ENCODE assay signal across 22 cellular contexts in the genomic region with DNA sequence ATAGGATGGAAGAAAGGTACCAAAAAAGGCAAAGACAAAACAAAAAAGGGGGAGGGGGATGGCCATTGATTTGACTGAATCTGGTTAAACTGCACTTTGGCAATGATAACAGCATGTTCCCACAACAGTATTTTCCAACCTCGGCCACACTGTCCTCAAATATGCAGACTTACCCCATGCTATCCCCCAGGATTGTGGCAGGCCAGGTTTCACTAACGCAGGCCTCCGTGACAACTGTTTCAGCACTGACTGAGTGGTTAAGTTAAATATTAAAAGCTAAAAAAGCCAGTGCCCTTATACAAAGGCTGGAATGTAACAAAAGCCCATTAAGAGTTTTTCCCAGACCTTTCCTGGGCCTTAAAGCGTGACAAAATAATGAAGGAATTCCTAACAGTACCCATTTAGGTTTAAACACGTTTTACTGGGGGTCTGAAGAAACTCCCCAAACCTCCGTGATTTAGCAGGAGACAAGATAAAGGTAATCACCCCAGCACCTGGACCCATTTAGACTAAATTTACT.
"Had no signal": no experiment of that assay in that cellular context is flagged by ENCODE, and none has a peak within 500 bp of the region (broad histone marks: within the 10 kb centered on the region; RNA-seq: fewer than 3 reads in every experiment).

No MANE protein-coding gene starts in this region.

- H3K4me3 ChIP-seq: esophagus squamous epithelium, left ventricle myocardium inferior, psoas muscle, SK-N-MC, stomach, testis had no signal

- H3K27ac Mint-ChIP-seq: activated B cell treated with CpG ODN at 0.5 μM for 24 hours; activated CD4-positive, alpha-beta memory T cell treated with anti-CD3 and anti-CD28 coated beads for 36 hours; activated naive CD4-positive, alpha-beta T cell treated with anti-CD3 and anti-CD28 coated beads, Interleukin-2, amount 10 ng/mL, durations not matched to agents 7 days and 5 days; activated naive CD8-positive, alpha-beta T cell treated with anti-CD3 and anti-CD28 coated beads, Interleukin-2, amount 50 U/mL, for 24 hours; activated T-helper 2 cell treated with anti-CD3 and anti-CD28 coated beads, Interferon-gamma antibody, Interleukin-2, Interleukin-4, amounts not matched to agents 10 μg/mL and 5 μg/mL and 100 μg/mL, durations not matched to agents 14 hours and 24 hours and 36 hours; dendritic cell treated with granulocyte-macrophage colony-stimulating factor and Interleukin-4, amounts not matched to agents 40 ng/mL and 50 ng/mL, for 4 days; stimulated activated effector memory CD8-positive, alpha-beta T cell treated with anti-CD3 and anti-CD28 coated beads, Interleukin-12 subunit alpha, Interleukin-12 subunit beta, amount 100 ng/mL, for 72 hours; T-cell had no signal

- DNase-seq: activated B cell treated with CpG ODN at 0.5 μM for 24 hours; activated CD4-positive, alpha-beta memory T cell treated with anti-CD3 and anti-CD28 coated beads for 36 hours; activated CD4-positive, alpha-beta T cell treated with anti-CD3 and anti-CD28 coated beads for 4 hours; activated naive CD4-positive, alpha-beta T cell treated with anti-CD3 and anti-CD28 coated beads, Interleukin-2, amount 10 ng/mL, durations not matched to agents 7 days and 5 days; activated naive CD8-positive, alpha-beta T cell treated with anti-CD3 and anti-CD28 coated beads, Interleukin-2, amount 50 U/mL, for 24 hours; anterior cingulate cortex; effector memory CD4-positive, alpha-beta T cell; esophagus squamous epithelium; left ventricle myocardium inferior; mammary epithelial cell; psoas muscle; stimulated activated CD4-positive, alpha-beta T cell treated with anti-CD3 and anti-CD28 coated beads, Interleukin-4, amount 100 ng/mL, for 24 hours; stomach; T-cell; testis had no signal

- H3K27me3 Mint-ChIP-seq: activated B cell treated with CpG ODN at 0.5 μM for 24 hours; activated naive CD4-positive, alpha-beta T cell treated with anti-CD3 and anti-CD28 coated beads, Interleukin-2, amount 10 ng/mL, durations not matched to agents 7 days and 5 days; activated naive CD8-positive, alpha-beta T cell treated with anti-CD3 and anti-CD28 coated beads, Interleukin-2, amount 50 U/mL, for 24 hours; dendritic cell treated with granulocyte-macrophage colony-stimulating factor and Interleukin-4, amounts not matched to agents 40 ng/mL and 50 ng/mL, for 4 days; type B pancreatic cell had no signal

- H3K4me1 Mint-ChIP-seq: activated B cell treated with CpG ODN at 0.5 μM for 24 hours; activated naive CD4-positive, alpha-beta T cell treated with anti-CD3 and anti-CD28 coated beads, Interleukin-2, amount 10 ng/mL, durations not matched to agents 7 days and 5 days; activated naive CD8-positive, alpha-beta T cell treated with anti-CD3 and anti-CD28 coated beads, Interleukin-2, amount 50 U/mL, for 24 hours; neural crest cell; stimulated activated effector memory CD8-positive, alpha-beta T cell treated with anti-CD3 and anti-CD28 coated beads, Interleukin-12 subunit alpha, Interleukin-12 subunit beta, amount 100 ng/mL, for 72 hours; T-cell had no signal

- H3K36me3 Mint-ChIP-seq: activated CD4-positive, alpha-beta memory T cell treated with anti-CD3 and anti-CD28 coated beads for 36 hours; activated naive CD4-positive, alpha-beta T cell treated with anti-CD3 and anti-CD28 coated beads, Interleukin-2, amount 10 ng/mL, durations not matched to agents 7 days and 5 days; stimulated activated effector memory CD8-positive, alpha-beta T cell treated with anti-CD3 and anti-CD28 coated beads, Interleukin-12 subunit alpha, Interleukin-12 subunit beta, amount 100 ng/mL, for 72 hours; T-cell; type B pancreatic cell had no signal

- H3K4me3 Mint-ChIP-seq: activated B cell treated with CpG ODN at 0.5 μM for 24 hours; activated CD4-positive, alpha-beta memory T cell treated with anti-CD3 and anti-CD28 coated beads for 36 hours; activated naive CD4-positive, alpha-beta T cell treated with anti-CD3 and anti-CD28 coated beads, Interleukin-2, amount 10 ng/mL, durations not matched to agents 7 days and 5 days; activated naive CD8-positive, alpha-beta T cell treated with anti-CD3 and anti-CD28 coated beads, Interleukin-2, amount 50 U/mL, for 24 hours; dendritic cell treated with granulocyte-macrophage colony-stimulating factor and Interleukin-4, amounts not matched to agents 40 ng/mL and 50 ng/mL, for 4 days; neural crest cell; stimulated activated effector memory CD8-positive, alpha-beta T cell treated with anti-CD3 and anti-CD28 coated beads, Interleukin-12 subunit alpha, Interleukin-12 subunit beta, amount 100 ng/mL, for 72 hours; T-cell; type B pancreatic cell had no signal

- ATAC-seq: activated naive CD8-positive, alpha-beta T cell treated with anti-CD3 and anti-CD28 coated beads, Interleukin-2, amount 50 U/mL, for 24 hours; psoas muscle; sciatic nerve; stimulated activated effector memory CD8-positive, alpha-beta T cell treated with anti-CD3 and anti-CD28 coated beads, Interleukin-12 subunit alpha, Interleukin-12 subunit beta, amount 100 ng/mL, for 72 hours; T-cell had no signal

- H3K27me3 ChIP-seq: esophagus squamous epithelium, stomach, testis had no signal

- H3K36me3 ChIP-seq: esophagus squamous epithelium, left ventricle myocardium inferior, stomach had no signal

- H3K9me3 Mint-ChIP-seq: activated B cell treated with CpG ODN at 0.5 μM for 24 hours; activated CD4-positive, alpha-beta memory T cell treated with anti-CD3 and anti-CD28 coated beads for 36 hours; activated naive CD4-positive, alpha-beta T cell treated with anti-CD3 and anti-CD28 coated beads, Interleukin-2, amount 10 ng/mL, durations not matched to agents 7 days and 5 days; activated naive CD8-positive, alpha-beta T cell treated with anti-CD3 and anti-CD28 coated beads, Interleukin-2, amount 50 U/mL, for 24 hours; activated T-helper 2 cell treated with anti-CD3 and anti-CD28 coated beads, Interferon-gamma antibody, Interleukin-2, Interleukin-4, amounts not matched to agents 10 μg/mL and 5 μg/mL and 100 μg/mL, durations not matched to agents 14 hours and 24 hours and 36 hours; dendritic cell treated with granulocyte-macrophage colony-stimulating factor and Interleukin-4, amounts not matched to agents 40 ng/mL and 50 ng/mL, for 4 days; neural crest cell; stimulated activated effector memory CD8-positive, alpha-beta T cell treated with anti-CD3 and anti-CD28 coated beads, Interleukin-12 subunit alpha, Interleukin-12 subunit beta, amount 100 ng/mL, for 72 hours had no signal
